In the genomic region with DNA sequence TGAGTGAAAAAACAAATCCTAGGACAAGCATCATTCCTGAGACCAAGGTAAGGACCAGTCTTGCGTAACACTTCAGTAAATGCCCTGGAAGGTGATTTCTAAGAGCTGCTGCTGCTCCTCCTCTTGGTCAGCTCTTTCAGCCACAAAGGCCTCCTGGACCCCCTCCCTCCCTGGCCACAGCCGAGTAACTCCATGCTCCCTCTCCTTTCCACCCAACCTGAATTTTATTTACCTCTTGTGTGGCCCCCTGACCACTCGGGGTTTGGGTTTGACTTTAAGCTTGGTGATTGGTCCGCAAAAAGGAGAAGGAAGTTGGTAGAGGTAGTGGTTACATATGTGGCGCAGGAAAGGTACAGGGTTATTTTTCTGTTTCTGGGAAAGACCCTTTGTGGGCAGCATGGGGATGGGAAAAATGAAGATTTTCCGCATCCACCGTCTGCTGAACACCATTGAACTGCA, we compare ENCODE assay signal across 23 cellular contexts. TPM values are rescaled to one million over a fixed set of nuclear protein-coding genes. Genes with fewer than 3 reads are reported as not detected.
DNase-seq lines count a peak whose midpoint lies in the region; ATAC-seq and FAIRE-seq lines count a peak whose summit lies in the region.
"Had no signal": no experiment of that assay in that cellular context is flagged by ENCODE, and none has a peak within 500 bp of the region (broad histone marks: within the 10 kb centered on the region; RNA-seq: fewer than 3 reads in every experiment).

No MANE protein-coding gene starts in this region.

- no peaks in the 10 kb centered on the region for H3K27me3 ChIP-seq in BLaER1
- H3K27me3 ChIP-seq: adrenal gland, gastrocnemius medialis, tibial nerve had no signal

- FAIRE-seq in GM18507 (lab: Jason Lieb, UNC): peak; percentile 67
- FAIRE-seq: RCC 7860 had no signal

- H3K27me3 Mint-ChIP-seq in IgD-negative memory B cell: no peaks in the 10 kb centered on the region
- H3K27me3 Mint-ChIP-seq in activated CD8-positive, alpha-beta T cell treated with anti-CD3 and anti-CD28 coated beads, Interleukin-2, amount 10 ng/mL, durations not matched to agents 7 days and 5 days (ENCODE audit: low read depth): peaks cover 36% of the 10 kb centered on the region

- DNase-seq in GM18507 (ENCODE audit: extremely low spot score, insufficient read length, low read depth) (no peak), germinal center (ENCODE audit: low spot score) (peak; percentile 29), DMS153 (lab: John Stamatoyannopoulos, UW) (no peak), 8988T (no peak), DMS153 treated with DMSO at 0.1 percent for 48 hours (lab: John Stamatoyannopoulos, UW; ENCODE audit: unreplicated experiment) (no peak)
- no peak for DNase-seq in activated CD8-positive, alpha-beta T cell treated with anti-CD3 and anti-CD28 coated beads, Interleukin-2, amount 10 ng/mL, durations not matched to agents 7 days and 5 days
- DNase-seq: activated CD4-positive, alpha-beta T cell treated with anti-CD3 and anti-CD28 coated beads for 48 hours; adrenal gland; caudate nucleus; erythroblast; gastrocnemius medialis; GOT3; left cardiac atrium; NCI-H1105; occipital lobe; right cardiac atrium; stimulated activated naive CD8-positive, alpha-beta T cell treated with anti-CD3 and anti-CD28 coated beads, Interleukin-15, Interleukin-2, amounts not matched to agents 100 U/mL and 50 U/mL, for 24 hours had no signal

- no peaks in the 10 kb centered on the region for H3K9me3 ChIP-seq in BLaER1
- H3K9me3 ChIP-seq: adrenal gland, gastrocnemius medialis, tibial nerve had no signal

- peak overlapping the region; percentile 54 to 96 (median 91) for H3K27ac Mint-ChIP-seq in IgD-negative memory B cell
- no peak overlapping the region for H3K27ac Mint-ChIP-seq in activated CD8-positive, alpha-beta T cell treated with anti-CD3 and anti-CD28 coated beads, Interleukin-2, amount 10 ng/mL, durations not matched to agents 7 days and 5 days

- H3K4me1 Mint-ChIP-seq in IgD-negative memory B cell: peaks cover 25 to 28% (median 27%) of the 10 kb centered on the region in 3 donors
- H3K4me1 Mint-ChIP-seq in activated CD8-positive, alpha-beta T cell treated with anti-CD3 and anti-CD28 coated beads, Interleukin-2, amount 10 ng/mL, durations not matched to agents 7 days and 5 days (ENCODE audit: low read depth): peaks cover 22% of the 10 kb centered on the region

- CTCF ChIA-PET in activated CD8-positive, alpha-beta T cell treated with anti-CD3 and anti-CD28 coated beads, Interleukin-2, amount 10 ng/mL, durations not matched to agents 7 days and 5 days (lab: Charles Lee): interaction anchor here (1.2 to 2.8 kb wide), 6 partner anchors 31 to 204 kb away, joined by 3 to 17 read pairs (median 4); a partner anchor contains a TSS

- peak overlapping the region; percentile 82 to 95 (median 86) for H3K4me3 Mint-ChIP-seq in IgD-negative memory B cell
- no peak overlapping the region for H3K4me3 Mint-ChIP-seq in activated CD8-positive, alpha-beta T cell treated with anti-CD3 and anti-CD28 coated beads, Interleukin-2, amount 10 ng/mL, durations not matched to agents 7 days and 5 days

- no peak overlapping the region for H3K9ac ChIP-seq in BLaER1

- H3K27ac ChIP-seq in BLaER1: no peak overlapping the region
- H3K27ac ChIP-seq: adrenal gland, gastrocnemius medialis, tibial nerve had no signal

- ATAC-seq in activated CD8-positive, alpha-beta T cell treated with anti-CD3 and anti-CD28 coated beads, Interleukin-2, amount 10 ng/mL, durations not matched to agents 7 days and 5 days: no peak
- ATAC-seq: gastrocnemius medialis; left cardiac atrium; right cardiac atrium; SK-N-SH treated with all-trans-retinoic acid at 6 μM for 48 hours; stimulated activated naive CD8-positive, alpha-beta T cell treated with anti-CD3 and anti-CD28 coated beads, Interleukin-15, Interleukin-2, amounts not matched to agents 100 U/mL and 50 U/mL, for 24 hours had no signal

- H3K36me3 ChIP-seq in BLaER1: peaks cover 10% of the 10 kb centered on the region
- H3K36me3 ChIP-seq: adrenal gland, gastrocnemius medialis had no signal

- H3K4me2 ChIP-seq in BLaER1: peak overlapping the region; percentile 45

- H4K20me1 ChIP-seq in BLaER1: no peaks in the 10 kb centered on the region

- peaks cover 7% of the 10 kb centered on the region for H3K4me1 ChIP-seq in BLaER1
- H3K4me1 ChIP-seq: adrenal gland, tibial nerve had no signal

- H3K4me3 ChIP-seq in BLaER1: no peak overlapping the region
- H3K4me3 ChIP-seq: adrenal gland, gastrocnemius medialis, tibial nerve had no signal

- H3K9me3 Mint-ChIP-seq in IgD-negative memory B cell: peaks cover 0 to 2% (median 0%) of the 10 kb centered on the region in 3 donors
- H3K9me3 Mint-ChIP-seq in activated CD8-positive, alpha-beta T cell treated with anti-CD3 and anti-CD28 coated beads, Interleukin-2, amount 10 ng/mL, durations not matched to agents 7 days and 5 days (ENCODE audit: insufficient read depth): no peaks in the 10 kb centered on the region

- H3K36me3 Mint-ChIP-seq in IgD-negative memory B cell: peaks cover 6% of the 10 kb centered on the region
- H3K36me3 Mint-ChIP-seq in activated CD8-positive, alpha-beta T cell treated with anti-CD3 and anti-CD28 coated beads, Interleukin-2, amount 10 ng/mL, durations not matched to agents 7 days and 5 days (ENCODE audit: low read depth): no peaks in the 10 kb centered on the region

- POLR2A ChIA-PET in activated CD8-positive, alpha-beta T cell treated with anti-CD3 and anti-CD28 coated beads, Interleukin-2, amount 10 ng/mL, durations not matched to agents 7 days and 5 days (lab: Charles Lee): interaction anchor here (0.7 to 1.1 kb wide), 3 partner anchors 8 to 12 kb away, joined by 3 to 5 read pairs (median 4); a partner anchor contains a TSS

RNA-seq across cellular contexts. Expression of a gene that starts 9.2 kb away (rescaled TPM):
- polyA plus RNA-seq in IgD-negative memory B cell: 34.4 TPM
- total RNA-seq in activated CD8-positive, alpha-beta T cell treated with anti-CD3 and anti-CD28 coated beads, Interleukin-2, amount 10 ng/mL, durations not matched to agents 7 days and 5 days: 10 to 100 TPM; 48.0 to 49.4 TPM

RNA-seq across cellular contexts. Expression of a gene that starts 9.4 kb away (rescaled TPM):
- polyA plus RNA-seq in IgD-negative memory B cell: 108 TPM
- 100 to 1,000 TPM; 119 to 123 TPM for total RNA-seq in activated CD8-positive, alpha-beta T cell treated with anti-CD3 and anti-CD28 coated beads, Interleukin-2, amount 10 ng/mL, durations not matched to agents 7 days and 5 days

RNA-seq across cellular contexts. Expression of a gene that starts 12.9 kb away (rescaled TPM):
- polyA plus RNA-seq in IgD-negative memory B cell: 0.70 TPM
- total RNA-seq in activated CD8-positive, alpha-beta T cell treated with anti-CD3 and anti-CD28 coated beads, Interleukin-2, amount 10 ng/mL, durations not matched to agents 7 days and 5 days: under 1 TPM; 0.18 TPM
- total RNA-seq: left cardiac atrium, occipital lobe, right cardiac atrium had no signal
- polyA plus RNA-seq: AG04450, right cardiac atrium had no signal

RNA-seq across cellular contexts. Expression of a gene that starts 14.8 kb away (rescaled TPM):
- polyA plus RNA-seq in IgD-negative memory B cell: 0.74 TPM
- under 1 TPM; 0.21 to 0.23 TPM for total RNA-seq in activated CD8-positive, alpha-beta T cell treated with anti-CD3 and anti-CD28 coated beads, Interleukin-2, amount 10 ng/mL, durations not matched to agents 7 days and 5 days

RNA-seq across cellular contexts. Expression of a gene that starts 15.6 kb away (rescaled TPM):
- 48.9 TPM for polyA plus RNA-seq in IgD-negative memory B cell
- 10 to 100 TPM; 32.4 to 35.9 TPM for total RNA-seq in activated CD8-positive, alpha-beta T cell treated with anti-CD3 and anti-CD28 coated beads, Interleukin-2, amount 10 ng/mL, durations not matched to agents 7 days and 5 days
